18 cellular contexts compared by ENCODE assay signal in the genomic region with DNA sequence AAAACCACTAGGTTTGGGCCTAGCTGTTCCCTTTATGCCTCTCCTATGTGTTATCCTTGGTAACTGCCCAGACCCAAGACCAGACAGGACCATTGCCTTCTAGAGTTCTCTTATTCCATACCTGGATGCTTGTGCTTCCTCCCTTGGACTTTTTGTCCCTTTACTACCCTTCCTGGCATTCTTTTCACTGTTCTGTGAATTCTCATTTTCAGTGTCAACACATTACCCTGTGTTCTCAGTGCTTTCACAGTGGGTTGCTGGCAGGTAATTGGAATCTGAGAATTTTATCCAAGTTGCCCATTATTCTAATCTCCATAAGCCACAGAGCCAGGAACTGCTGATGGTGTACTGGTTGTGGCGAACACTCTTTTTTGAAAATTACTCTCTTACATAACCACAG. TPM values are rescaled to one million over a fixed set of nuclear protein-coding genes. Genes with fewer than 3 reads are reported as not detected.
DNase-seq lines count a peak whose midpoint lies in the region; ATAC-seq lines count a peak whose summit lies in the region.
"Had no signal": no experiment of that assay in that cellular context is flagged by ENCODE, and none has a peak within 500 bp of the region (broad histone marks: within the 10 kb centered on the region; RNA-seq: fewer than 3 reads in every experiment).

No MANE protein-coding gene starts in this region.

- no peak for ATAC-seq in GM19395 (IDR thresholded peaks at IDR 0.05; ENCODE audit: unreplicated experiment)
- ATAC-seq: A549; CD8-positive, alpha-beta T cell; GM12878 had no signal

- DNase-seq in G401 (ENCODE audit: low spot score): peak; percentile 79
- peak; percentile 57 for DNase-seq in astrocyte of the hippocampus (ENCODE audit: low read depth, low spot score)
- peak; percentile 44 for DNase-seq in cerebellum (ENCODE audit: low spot score)
- DNase-seq in DMS 273 (lab: John Stamatoyannopoulos, UW; ENCODE audit: unreplicated experiment): no peak
- no peak for DNase-seq in T-helper 2 cell
- DNase-seq: AML-193; Caco-2; Calu3; CD4-positive, alpha-beta T cell; CD8-positive, alpha-beta T cell; DMS 273 treated with DMSO at 0.1 percent for 48 hours; DMS153; DMS53; DMS79 treated with DMSO at 0.1 percent for 48 hours; GDM1 had no signal

- in situ Hi-C loops in G401 (cut with HindIII; ENCODE audit: low sequenced_read_pairs): no loop called here

RNA-seq across cellular contexts. Expression of a gene that starts 41.7 kb away (rescaled TPM):
- total RNA-seq in G401 (2014; rRNA removed; shearing (Covaris generic)): 4.9 and 6.9 TPM in 2 replicates
- 28.3 TPM for total RNA-seq in cerebellum
- total RNA-seq: Calu3 had no signal

Comparison
In these comparisons a context has a peak if more than half of its experiments do, and no peak if none do; other contexts are left out.
1. DNase-seq: peak in G401 (single experiment), astrocyte of the hippocampus (single experiment) and cerebellum (single experiment); none in DMS 273 (single experiment) and T-helper 2 cell (0 of 5).